ENCODE assay signal across 6 cellular contexts in genomic region chr6:32187725-32188380, GRCh38. TPM values are rescaled to one million over a fixed set of nuclear protein-coding genes. Genes with fewer than 3 reads are reported as not detected.
A peak's percentile ranks its signal among the peaks of the same experiment; 100 is the strongest.
DNase-seq lines count a peak whose midpoint lies in the region; ATAC-seq and TF ChIP-seq lines count a peak whose summit lies in the region.
"Not testable (repeated sequence)": the region's sequence is repeated elsewhere in the genome, so short reads cannot be mapped to it uniquely, and the experiment has no call there.

No MANE protein-coding gene starts in this region.

- not testable (repeated sequence) for DNase-seq in GM23248; WTC11 (ENCODE audit: low spot score); MCF 10A (ENCODE audit: unreplicated experiment); cardiac muscle cell (ENCODE audit: low read depth in 1 of 2, low spot score in 1 of 2); osteocyte (ENCODE audit: extremely low spot score, unreplicated experiment); transverse colon

- peaks cover 40% of the 10 kb centered on the region for H3K4me1 Mint-ChIP-seq in WTC11
- peaks cover 21% of the 10 kb centered on the region for H3K4me1 Mint-ChIP-seq in MCF 10A (ENCODE audit: insufficient read depth, unreplicated experiment)
- H3K4me1 Mint-ChIP-seq in osteocyte (ENCODE audit: unreplicated experiment), result peaks cover 54% of the 10 kb centered on the region

- H3K9me3 Mint-ChIP-seq in WTC11; MCF 10A (ENCODE audit: unreplicated experiment); osteocyte (ENCODE audit: unreplicated experiment): not testable (repeated sequence)

- H3K27ac ChIP-seq in GM23248 (peak overlapping the region; percentile 77), cardiac muscle cell (peak overlapping the region; percentile 97), transverse colon (peak overlapping the region; percentile 92 to 98 (median 98))

- peak overlapping the region; percentile 85 for H3K4me3 Mint-ChIP-seq in WTC11
- not testable (repeated sequence) for H3K4me3 Mint-ChIP-seq in MCF 10A (ENCODE audit: unreplicated experiment)
- H3K4me3 Mint-ChIP-seq in osteocyte (ENCODE audit: unreplicated experiment), result peak overlapping the region; percentile 91

- H3K4me2 ChIP-seq in GM23248 (ENCODE audit: unreplicated experiment), result peak overlapping the region; percentile 94

- H3F3A ChIP-seq in GM23248 (ENCODE audit: insufficient read depth), result peaks cover 20% of the 10 kb centered on the region; the same call in 1 of the 2 replicates

- H3K27me3 ChIP-seq in GM23248 (replicated peaks; ENCODE audit: insufficient read depth); cardiac muscle cell; transverse colon: not testable (repeated sequence)

- H3K36me3 Mint-ChIP-seq in WTC11 (peaks cover 22% of the 10 kb centered on the region), MCF 10A (ENCODE audit: insufficient read depth, unreplicated experiment) (peaks cover 45% of the 10 kb centered on the region), osteocyte (ENCODE audit: unreplicated experiment) (peaks cover 19% of the 10 kb centered on the region)

- TF ChIP-seq EP300 in transverse colon (IDR thresholded peaks at IDR 0.05; ENCODE audit: low read depth), result not testable (repeated sequence)

- intact Hi-C loops in MCF 10A (cut with micrococcal nuclease); transverse colon (cut with DNase I; ENCODE audit: low total_unique reads): not testable (repeated sequence)

- not testable (repeated sequence) for H2AFZ ChIP-seq in GM23248

- H3K79me2 ChIP-seq in GM23248 (ENCODE audit: insufficient read depth), result peaks cover 50% of the 10 kb centered on the region

- H3K4me1 ChIP-seq in GM23248 (ENCODE audit: insufficient read depth) (peaks cover 18% of the 10 kb centered on the region), transverse colon (peaks cover 16 to 54% (median 42%) of the 10 kb centered on the region in 4 donors)
- H3K4me1 ChIP-seq in cardiac muscle cell (ENCODE audit: low read depth), result not testable (repeated sequence)

- not testable (repeated sequence) for H3K9me3 ChIP-seq in GM23248 (ENCODE audit: low read depth); cardiac muscle cell (ENCODE audit: low read depth); transverse colon

- CTCF ChIA-PET in WTC11 (lab: Charles Lee), result interaction anchor here (1.1 kb wide), 1 partner anchor 10 kb away, joined by 3 read pairs; no protein-coding TSS in a partner anchor
- CTCF ChIA-PET in MCF 10A (lab: Yijun Ruan, JAX), result not testable (repeated sequence)

- not testable (repeated sequence) for TF ChIP-seq CTCF in WTC11 (IDR thresholded peaks at IDR 0.05); MCF 10A (IDR thresholded peaks at IDR 0.05; ENCODE audit: unreplicated experiment); cardiac muscle cell (IDR thresholded peaks at IDR 0.05; ENCODE audit: low read depth, low read length); osteocyte (IDR thresholded peaks at IDR 0.05); transverse colon (IDR thresholded peaks at IDR 0.05)

- H4K20me1 ChIP-seq in GM23248 (ENCODE audit: insufficient read depth), result not testable (repeated sequence)

- POLR2A ChIA-PET in WTC11 (lab: Charles Lee), result not testable (repeated sequence)
- POLR2A ChIA-PET in MCF 10A (lab: Yijun Ruan, JAX), result interaction anchor here (0.5 to 3.2 kb wide), 9 partner anchors 8 to 784 kb away, joined by 3 to 78 read pairs (median 7); partner anchors contain the start of genes AGPAT1, ATF6B and RNF5

- not testable (repeated sequence) for H3K9me2 ChIP-seq in GM23248 (ENCODE audit: insufficient read depth)

- H3K9ac ChIP-seq in GM23248, result peak overlapping the region; percentile 96

- in situ Hi-C loops in GM23248 (cut with MboI); transverse colon (cut with MboI; ENCODE audit: low pct_ligation_motif_present in 1 of 4, low pct_unique_long_range_greater_than_20kb in 1 of 4, low sequenced_read_pairs in 3 of 4): not testable (repeated sequence)

- BruUV-seq in MCF 10A (replicated peaks; lab: Mats Ljungman, UMichigan), result not testable (repeated sequence)

- H3K4me3 ChIP-seq in GM23248, result peak overlapping the region; percentile 96
- not testable (repeated sequence) for H3K4me3 ChIP-seq in cardiac muscle cell
- peak overlapping the region in 1 of 4 donors; percentile 95 for H3K4me3 ChIP-seq in transverse colon

- WGBS in GM23248 (ENCODE audit: low coverage in 1 of 2, low lambda C conversion rate in 2 of 2, missing lambda C conversion rate in 2 of 2), 2 experiments, result 65 to 69% methylated on average over 18 of the region's 18 CpGs
- 87% methylated on average over 18 of the region's 18 CpGs; no CpG with 5 or more reads in 1 of the 2 donors for WGBS in transverse colon (ENCODE audit: low coverage in 1 of 2), 2 donors

- peak overlapping the region; percentile 63; the same call in 1 of the 2 replicates for H3K27ac Mint-ChIP-seq in WTC11
- H3K27ac Mint-ChIP-seq in MCF 10A (ENCODE audit: low read depth, unreplicated experiment), result peak overlapping the region; percentile 7
- peak overlapping the region; percentile 94 for H3K27ac Mint-ChIP-seq in osteocyte (ENCODE audit: unreplicated experiment)

- H3K36me3 ChIP-seq in GM23248 (ENCODE audit: low read depth); transverse colon: not testable (repeated sequence)
- peaks cover 15% of the 10 kb centered on the region for H3K36me3 ChIP-seq in cardiac muscle cell

- H3K27me3 Mint-ChIP-seq in WTC11 (ENCODE audit: low read depth); MCF 10A (ENCODE audit: insufficient read depth, unreplicated experiment); osteocyte (ENCODE audit: unreplicated experiment): not testable (repeated sequence)

- not testable (repeated sequence) for ATAC-seq in WTC11

- not testable (repeated sequence) for TF ChIP-seq POLR2A in transverse colon (IDR thresholded peaks at IDR 0.05)

RNA-seq across cellular contexts. Expression of gene PBX2, which starts 2.1 kb away (rescaled TPM):
- total RNA-seq in GM23248 (2014; rRNA removed; shearing (Covaris generic)), result 25.4 and 27.6 TPM in 2 replicates
- polyA plus RNA-seq in GM23248 (2016; fragmentation: Nextera tagmentation; extraction: Ambion mirVana) (2.6 and 3.1 TPM in 2 replicates), cardiac muscle cell (17.3 and 23.9 TPM in 2 replicates)
- total RNA-seq in WTC11 (2021) (130 to 165 TPM (median 150 TPM) in 3 replicates), MCF 10A (2022) (48.1 and 49.2 TPM in 2 replicates), cardiac muscle cell (124 and 130 TPM in 2 replicates), osteocyte (71.4 and 77.1 TPM in 2 replicates), transverse colon (10 to 100 TPM; 34.4 to 87.5 (median 41.3) TPM)

RNA-seq across cellular contexts. Expression of gene AGER, which starts 3.8 kb away (rescaled TPM):
- 0.22 TPM in 1 of 2 replicates, not detected in the other for total RNA-seq in GM23248 (2014; rRNA removed; shearing (Covaris generic))
- polyA plus RNA-seq in GM23248 (2016; fragmentation: Nextera tagmentation; extraction: Ambion mirVana), result 1.2 and 1.4 TPM in 2 replicates
- total RNA-seq in WTC11 (2021), result 17.7 to 20.0 TPM (median 18.1 TPM) in 3 replicates
- 8.0 and 8.4 TPM in 2 replicates for total RNA-seq in MCF 10A (2022)
- 5.0 and 13.5 TPM in 2 replicates for total RNA-seq in cardiac muscle cell
- 4.8 and 9.8 TPM in 2 replicates for polyA plus RNA-seq in cardiac muscle cell
- 3.8 and 4.1 TPM in 2 replicates for total RNA-seq in osteocyte
- total RNA-seq in transverse colon, result 1 to 10 TPM; 1.1 to 9.0 (median 2.7) TPM

RNA-seq across cellular contexts. Expression of gene GPSM3, which starts 4.6 kb away (rescaled TPM):
- 5.4 and 7.7 TPM in 2 replicates for total RNA-seq in GM23248 (2014; rRNA removed; shearing (Covaris generic))
- polyA plus RNA-seq in GM23248 (2016; fragmentation: Nextera tagmentation; extraction: Ambion mirVana), result 6.8 and 7.3 TPM in 2 replicates
- 10.0 to 14.0 TPM (median 13.1 TPM) in 3 replicates for total RNA-seq in WTC11 (2021)
- 0.71 and 0.84 TPM in 2 replicates for total RNA-seq in MCF 10A (2022)
- total RNA-seq in cardiac muscle cell, result 16.7 and 18.0 TPM in 2 replicates
- 14.5 and 17.4 TPM in 2 replicates for polyA plus RNA-seq in cardiac muscle cell
- 7.5 TPM in 2 replicates for total RNA-seq in osteocyte
- total RNA-seq in transverse colon, result 1 to 10 TPM in 3 of 4 donors, under 1 TPM in 1; 1.00 to 8.6 (median 6.7) TPM

RNA-seq across cellular contexts. Expression of gene RNF5, which starts 9.6 kb away (rescaled TPM):
- total RNA-seq in GM23248 (2014; rRNA removed; shearing (Covaris generic)), result 48.1 and 48.2 TPM in 2 replicates
- polyA plus RNA-seq in GM23248 (2016; fragmentation: Nextera tagmentation; extraction: Ambion mirVana) (58.8 and 63.2 TPM in 2 replicates), cardiac muscle cell (232 and 237 TPM in 2 replicates)
- total RNA-seq in WTC11 (2021) (108 to 114 TPM (median 111 TPM) in 3 replicates), MCF 10A (2022) (28.1 and 29.6 TPM in 2 replicates), cardiac muscle cell (180 and 188 TPM in 2 replicates), osteocyte (47.1 and 51.6 TPM in 2 replicates), transverse colon (100 to 1,000 TPM in 3 of 4 donors, 10 to 100 TPM in 1; 36.0 to 212 (median 120) TPM)

RNA-seq across cellular contexts. Expression of gene AGPAT1, which starts 12.0 kb away (rescaled TPM):
- total RNA-seq in GM23248 (2014; rRNA removed; shearing (Covaris generic)), result 57.2 and 71.2 TPM in 2 replicates
- polyA plus RNA-seq in GM23248 (2016; fragmentation: Nextera tagmentation; extraction: Ambion mirVana) (36.9 and 39.7 TPM in 2 replicates), cardiac muscle cell (69.3 and 69.6 TPM in 2 replicates)
- total RNA-seq in WTC11 (2021) (84.5 to 88.9 TPM (median 87.5 TPM) in 3 replicates), MCF 10A (2022) (37.8 and 43.4 TPM in 2 replicates), cardiac muscle cell (128 and 146 TPM in 2 replicates), osteocyte (81.1 and 82.6 TPM in 2 replicates), transverse colon (10 to 100 TPM; 17.9 to 67.2 (median 50.1) TPM)

Comparison
In these comparisons a context has a peak if more than half of its experiments do, and no peak if none do; other contexts are left out.
1. H3K27ac Mint-ChIP-seq: peak in every context shown above with its lines; median percentile 94 in osteocyte; 63 in WTC11; 7 in MCF 10A.